ENCODE assay signal across 11 cellular contexts in the genomic region with DNA sequence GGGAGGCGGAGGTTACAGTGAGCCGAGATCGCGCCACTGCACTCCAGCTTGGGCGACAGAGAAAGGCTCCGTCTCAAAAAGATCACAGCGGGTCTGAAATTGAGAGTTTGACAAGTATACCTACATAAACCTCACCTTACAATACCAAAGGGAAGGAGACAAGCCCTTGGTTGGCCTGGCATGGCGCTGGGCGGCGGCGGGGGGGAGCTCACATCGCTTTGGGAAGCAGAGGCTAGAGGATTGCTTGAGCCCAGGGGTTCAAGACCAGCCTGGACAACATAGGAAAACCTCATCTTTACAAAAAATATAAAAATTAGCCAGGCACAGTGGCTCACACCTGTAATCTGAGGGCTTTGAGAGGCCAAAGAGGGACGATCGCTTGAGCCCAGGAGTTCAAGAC. TPM values are rescaled to one million over a fixed set of nuclear protein-coding genes. Genes with fewer than 3 reads are reported as not detected.
DNase-seq lines count a peak whose midpoint lies in the region; ATAC-seq and TF ChIP-seq lines count a peak whose summit lies in the region.
"Had no signal": no experiment of that assay in that cellular context is flagged by ENCODE, and none has a peak within 500 bp of the region (broad histone marks: within the 10 kb centered on the region; RNA-seq: fewer than 3 reads in every experiment).

No MANE protein-coding gene starts in this region.

- no peak for ATAC-seq in naive thymus-derived CD4-positive, alpha-beta T cell

- H3K27me3 ChIP-seq in CD8-positive, alpha-beta memory T cell (ENCODE audit: insufficient read depth, low read length, poor library complexity, severe bottlenecking) = no peaks in the 10 kb centered on the region
- H3K27me3 ChIP-seq in KMS-11 (ENCODE audit: insufficient read depth, low read depth) = no peaks in the 10 kb centered on the region
- no peaks in the 10 kb centered on the region for H3K27me3 ChIP-seq in naive thymus-derived CD4-positive, alpha-beta T cell (ENCODE audit: control insufficient read depth in 2 of 2, insufficient read depth in 2 of 2, low read length in 2 of 2)
- H3K27me3 ChIP-seq: colonic mucosa, upper lobe of left lung had no signal

- peaks cover 0 to 15% (median 0%) of the 10 kb centered on the region in 3 donors for H3K36me3 Mint-ChIP-seq in CD8-positive, alpha-beta memory T cell
- H3K36me3 Mint-ChIP-seq in naive thymus-derived CD4-positive, alpha-beta T cell = peaks cover 0 to 7% (median 0%) of the 10 kb centered on the region in 5 donors

- peak overlapping the region in 3 of 8 donors; percentile 84 to 99 (median 93) for H3K27ac Mint-ChIP-seq in CD8-positive, alpha-beta memory T cell
- peak overlapping the region in 4 of 9 donors; percentile 70 to 93 (median 84) for H3K27ac Mint-ChIP-seq in naive thymus-derived CD4-positive, alpha-beta T cell

- H3K27ac ChIP-seq in CD8-positive, alpha-beta memory T cell (ENCODE audit: low read depth, low read length) = no peak overlapping the region
- no peak overlapping the region for H3K27ac ChIP-seq in KMS-11
- H3K27ac ChIP-seq in naive thymus-derived CD4-positive, alpha-beta T cell (ENCODE audit: low read depth, low read length) = no peak overlapping the region

- H3K9me3 Mint-ChIP-seq in CD8-positive, alpha-beta memory T cell = no peaks in the 10 kb centered on the region
- H3K9me3 Mint-ChIP-seq in naive thymus-derived CD4-positive, alpha-beta T cell = peaks cover 0 to 10% (median 0%) of the 10 kb centered on the region in 11 donors

- POLR2A ChIA-PET in CD8-positive, alpha-beta memory T cell (lab: Charles Lee) = no interaction called here
- POLR2A ChIA-PET in naive thymus-derived CD4-positive, alpha-beta T cell (lab: Charles Lee) = interaction anchor here (0.8 to 1.4 kb wide), 2 partner anchors 85 to 230 kb away, joined by 3 to 6 read pairs; a partner anchor contains a TSS

- H4K20me1 ChIP-seq in KMS-11 (ENCODE audit: insufficient read depth) = no peaks in the 10 kb centered on the region

- TF ChIP-seq CTCF in KMS-11 (conservative IDR thresholded peaks at IDR 0.05; ENCODE audit: low read depth, low read length) (no peak), astrocyte of the spinal cord (IDR thresholded peaks at IDR 0.05; ENCODE audit: low read depth, low read length) (no peak)

- CTCF ChIA-PET in CD8-positive, alpha-beta memory T cell (lab: Charles Lee) = interaction anchor here (0.8 to 0.9 kb wide), 2 partner anchors 11 to 14 kb away, joined by 3 read pairs; no protein-coding TSS in a partner anchor
- CTCF ChIA-PET in naive thymus-derived CD4-positive, alpha-beta T cell (lab: Charles Lee) = interaction anchor here (0.6 to 1.5 kb wide), 4 partner anchors 11 to 1833 kb away, joined by 3 to 7 read pairs (median 4); no protein-coding TSS in a partner anchor

- no peaks in the 10 kb centered on the region for H3K36me3 ChIP-seq in CD8-positive, alpha-beta memory T cell (ENCODE audit: insufficient read depth, low read length)
- H3K36me3 ChIP-seq in KMS-11 (ENCODE audit: insufficient read depth) = no peaks in the 10 kb centered on the region
- H3K36me3 ChIP-seq in naive thymus-derived CD4-positive, alpha-beta T cell (ENCODE audit: control insufficient read depth in 2 of 3, insufficient read depth in 3 of 3, low read length in 3 of 3) = peaks cover 0 to 10% (median 0%) of the 10 kb centered on the region in 3 experiments
- H3K36me3 ChIP-seq: colonic mucosa, upper lobe of left lung had no signal

- DNase-seq in CD8-positive, alpha-beta memory T cell = no peak
- DNase-seq in astrocyte of the spinal cord (ENCODE audit: low read depth, low spot score) = no peak
- no peak for DNase-seq in naive thymus-derived CD4-positive, alpha-beta T cell
- DNase-seq in effector CD8-positive, alpha-beta T cell (lab: John Stamatoyannopoulos, UW) = no peak
- no peak for DNase-seq in activated gamma-delta T cell treated with Interleukin-2 at 50 U/mL for 16 hours
- DNase-seq in hippocampal formation (lab: John Stamatoyannopoulos, UW) = no peak
- no peak for DNase-seq in NCI-H1930 (lab: John Stamatoyannopoulos, UW)
- DNase-seq: NCI-H446 had no signal

- no peak overlapping the region for H3K9ac ChIP-seq in KMS-11

- H3K4me1 ChIP-seq in CD8-positive, alpha-beta memory T cell (ENCODE audit: insufficient read depth, low read length) = peaks cover 31% of the 10 kb centered on the region
- H3K4me1 ChIP-seq in KMS-11 (ENCODE audit: low read depth, poor library complexity, severe bottlenecking) = peaks cover 29% of the 10 kb centered on the region
- H3K4me1 ChIP-seq in naive thymus-derived CD4-positive, alpha-beta T cell (ENCODE audit: control insufficient read depth in 2 of 2, insufficient read depth in 2 of 2, low read length in 2 of 2) = peaks cover 24 to 26% of the 10 kb centered on the region in 2 donors

- H3K4me3 Mint-ChIP-seq in CD8-positive, alpha-beta memory T cell = peak overlapping the region; percentile 84 to 98 (median 92)
- peak overlapping the region; percentile 86 to 99 (median 92) for H3K4me3 Mint-ChIP-seq in naive thymus-derived CD4-positive, alpha-beta T cell

- H3K27me3 Mint-ChIP-seq in CD8-positive, alpha-beta memory T cell = peaks cover 0 to 12% of the 10 kb centered on the region in 2 donors
- peaks cover 0 to 15% (median 0%) of the 10 kb centered on the region in 5 donors for H3K27me3 Mint-ChIP-seq in naive thymus-derived CD4-positive, alpha-beta T cell

- H2AFZ ChIP-seq in KMS-11 (ENCODE audit: low read depth) = no peak overlapping the region

- peaks cover 48% of the 10 kb centered on the region for H3K79me2 ChIP-seq in KMS-11 (ENCODE audit: insufficient read depth, low read depth)

- intact Hi-C loops in naive thymus-derived CD4-positive, alpha-beta T cell (cut with micrococcal nuclease) = loop anchor here (2.0 to 10.0 kb wide), 3 partner anchors 56 to 450 kb away; a partner anchor contains a TSS

- no peak overlapping the region for H3K4me3 ChIP-seq in CD8-positive, alpha-beta memory T cell (ENCODE audit: low read length)
- H3K4me3 ChIP-seq in KMS-11 (IDR thresholded peaks at IDR 0.05; ENCODE audit: insufficient read depth, low read depth, low read length) (no peak overlapping the region), astrocyte of the spinal cord (ENCODE audit: low read depth, low read length) (peak overlapping the region; percentile 99)
- H3K4me3 ChIP-seq in naive thymus-derived CD4-positive, alpha-beta T cell (ENCODE audit: low read length) = no peak overlapping the region

- H3K4me2 ChIP-seq in KMS-11 = peak overlapping the region; percentile 87

- no peaks in the 10 kb centered on the region for H3K9me3 ChIP-seq in CD8-positive, alpha-beta memory T cell (ENCODE audit: low read length)
- no peaks in the 10 kb centered on the region for H3K9me3 ChIP-seq in naive thymus-derived CD4-positive, alpha-beta T cell (ENCODE audit: control insufficient read depth in 2 of 3, low read length in 3 of 3)
- H3K9me3 ChIP-seq: colonic mucosa, upper lobe of left lung had no signal

- in situ Hi-C loops in astrocyte of the spinal cord (cut with HindIII; ENCODE audit: low sequenced_read_pairs) = no loop called here

- H3K4me1 Mint-ChIP-seq in CD8-positive, alpha-beta memory T cell = peaks cover 31 to 34% (median 33%) of the 10 kb centered on the region in 3 donors
- H3K4me1 Mint-ChIP-seq in naive thymus-derived CD4-positive, alpha-beta T cell = peaks cover 27 to 38% (median 31%) of the 10 kb centered on the region in 7 donors

RNA-seq across cellular contexts. Expression of a gene that starts 1.1 kb away (rescaled TPM):
- 10 to 100 TPM; 86.5 to 86.6 TPM for total RNA-seq in CD8-positive, alpha-beta memory T cell
- polyA plus RNA-seq in CD8-positive, alpha-beta memory T cell = 74.7 TPM
- 10 to 100 TPM; 28.1 to 62.5 (median 43.2) TPM for total RNA-seq in naive thymus-derived CD4-positive, alpha-beta T cell
- polyA plus RNA-seq in naive thymus-derived CD4-positive, alpha-beta T cell = 100 to 1,000 TPM in 1 of 2 donors, 10 to 100 TPM in 1; 55.7 to 101 TPM

RNA-seq across cellular contexts. Expression of a gene that starts 50.0 kb away (rescaled TPM):
- 100 to 1,000 TPM; 238 to 258 TPM for total RNA-seq in CD8-positive, alpha-beta memory T cell
- 821 TPM for polyA plus RNA-seq in CD8-positive, alpha-beta memory T cell
- 100 to 1,000 TPM in 4 of 5 experiments, 10 to 100 TPM in 1; 88.1 to 364 (median 141) TPM for total RNA-seq in naive thymus-derived CD4-positive, alpha-beta T cell
- polyA plus RNA-seq in naive thymus-derived CD4-positive, alpha-beta T cell = 100 to 1,000 TPM; 379 to 575 TPM

RNA-seq across cellular contexts. Expression of a gene that starts 51.9 kb away (rescaled TPM):
- total RNA-seq in CD8-positive, alpha-beta memory T cell = not detected
- polyA plus RNA-seq in CD8-positive, alpha-beta memory T cell = not detected
- not detected for total RNA-seq in naive thymus-derived CD4-positive, alpha-beta T cell
- not detected for polyA plus RNA-seq in naive thymus-derived CD4-positive, alpha-beta T cell
- total RNA-seq: colonic mucosa had no signal
